Comparison of ENCODE assay signal across 8 cellular contexts in genomic region chr6:43247115-43247999, GRCh38. TPM values are rescaled to one million over a fixed set of nuclear protein-coding genes. Genes with fewer than 3 reads are reported as not detected.
DNase-seq lines count a peak whose midpoint lies in the region; ATAC-seq and TF ChIP-seq lines count a peak whose summit lies in the region.

No MANE protein-coding gene starts in this region.

- H3K9me3 ChIP-seq in mesenchymal stem cell (ENCODE audit: control insufficient read depth, low read length): no peaks in the 10 kb centered on the region

- H2BK15ac ChIP-seq in mesenchymal stem cell (ENCODE audit: low read depth, poor library complexity, severe bottlenecking): no peak overlapping the region

- H3K4me1 ChIP-seq in mesenchymal stem cell (ENCODE audit: control insufficient read depth, insufficient read depth, low read depth, low read length): peaks cover 17% of the 10 kb centered on the region

- no peaks in the 10 kb centered on the region for H3K79me1 ChIP-seq in mesenchymal stem cell (replicated peaks; ENCODE audit: low read length, poor library complexity, severe bottlenecking)

- peaks cover 16 to 19% of the 10 kb centered on the region in 2 donors for H3K27me3 Mint-ChIP-seq in effector memory CD8-positive, alpha-beta T cell

- peak overlapping the region; percentile 59 for H3K4me2 ChIP-seq in mesenchymal stem cell (ENCODE audit: low read length, poor library complexity, severe bottlenecking)

- peak overlapping the region; percentile 80 for H2AFZ ChIP-seq in mesenchymal stem cell (ENCODE audit: low read depth, low read length)

- H4K91ac ChIP-seq in mesenchymal stem cell (ENCODE audit: low read length): no peak overlapping the region

- peaks cover 10 to 12% of the 10 kb centered on the region in 2 donors for H3K4me1 Mint-ChIP-seq in effector memory CD8-positive, alpha-beta T cell (ENCODE audit: low read depth in 2 of 2)

- 3% methylated on average over 40 of the region's 46 CpGs for WGBS in mesenchymal stem cell

- H3K27me3 ChIP-seq in mesenchymal stem cell (ENCODE audit: control insufficient read depth in 1 of 2, insufficient read depth in 1 of 2, low read length in 2 of 2): peaks cover 82 to 85% of the 10 kb centered on the region in 2 experiments

- H3K4ac ChIP-seq in mesenchymal stem cell (ENCODE audit: low read depth in 1 of 2, low read length in 2 of 2): no peak overlapping the region

- H4K8ac ChIP-seq in mesenchymal stem cell (ENCODE audit: low read length): no peak overlapping the region

- peak; percentile 88 for DNase-seq in AG08396 (ENCODE audit: low spot score)
- peak; percentile 94 for DNase-seq in NCI-H748 (lab: John Stamatoyannopoulos, UW; ENCODE audit: unreplicated experiment)
- DNase-seq in activated CD8-positive, alpha-beta memory T cell treated with anti-CD3 and anti-CD28 coated beads for 4 hours (ENCODE audit: low read depth in 2 of 2): peak; percentile 65 to 70
- peak; percentile 64 to 70 (median 64) for DNase-seq in effector memory CD8-positive, alpha-beta T cell
- DNase-seq in mesenchymal stem cell: peak; percentile 46
- peak; percentile 54 for DNase-seq in stimulated activated CD8-positive, alpha-beta memory T cell treated with anti-CD3 and anti-CD28 coated beads, Interleukin-12 subunit alpha, Interleukin-12 subunit beta, amount 100 ng/mL, for 24 hours (ENCODE audit: extremely low read depth)

- no peak overlapping the region for H2BK120ac ChIP-seq in mesenchymal stem cell (ENCODE audit: low read depth, low read length)

- ATAC-seq in HG03378 (IDR thresholded peaks at IDR 0.05; ENCODE audit: unreplicated experiment): peak; percentile 65
- peak; percentile 85 for ATAC-seq in effector memory CD8-positive, alpha-beta T cell (replicated peaks)

- no peaks in the 10 kb centered on the region for H3K9me3 Mint-ChIP-seq in effector memory CD8-positive, alpha-beta T cell

- H3K18ac ChIP-seq in mesenchymal stem cell (ENCODE audit: low read depth in 1 of 2, low read length in 2 of 2): no peak overlapping the region

- peak overlapping the region in 1 of 2 experiments; percentile 23 for H3K23ac ChIP-seq in mesenchymal stem cell (ENCODE audit: low read length in 2 of 2)

- H3K36me3 Mint-ChIP-seq in effector memory CD8-positive, alpha-beta T cell (ENCODE audit: insufficient read depth): peaks cover 3% of the 10 kb centered on the region

- peak overlapping the region; percentile 82 to 93 for H3K27ac Mint-ChIP-seq in effector memory CD8-positive, alpha-beta T cell

- no peak overlapping the region for H3K14ac ChIP-seq in mesenchymal stem cell (ENCODE audit: low read length in 2 of 2)

- H3K27ac ChIP-seq in mesenchymal stem cell (ENCODE audit: low read length, poor library complexity, severe bottlenecking): no peak overlapping the region

- no peak overlapping the region for H3K9ac ChIP-seq in mesenchymal stem cell (ENCODE audit: low read length)

- peak overlapping the region; percentile 85 to 87 for H3K4me3 Mint-ChIP-seq in effector memory CD8-positive, alpha-beta T cell

- no peaks in the 10 kb centered on the region for H3K36me3 ChIP-seq in mesenchymal stem cell (ENCODE audit: control insufficient read depth in 1 of 2, insufficient read depth in 2 of 2, low read depth in 1 of 2, low read length in 2 of 2)

- H3K4me3 ChIP-seq in mesenchymal stem cell (ENCODE audit: insufficient read depth in 1 of 2, low read depth in 1 of 2, low read length in 2 of 2): peak overlapping the region in 1 of 2 experiments; percentile 79

- no peak overlapping the region for H2BK12ac ChIP-seq in mesenchymal stem cell (ENCODE audit: low read length in 2 of 2)

- H2BK5ac ChIP-seq in mesenchymal stem cell (ENCODE audit: low read depth, low read length, poor library complexity, severe bottlenecking): no peak overlapping the region

- TF ChIP-seq POLR2A in GM19193 (IDR thresholded peaks at IDR 0.05; ENCODE audit: extremely low read depth, insufficient read depth, insufficient read length): peak; percentile 15

- H2AK5ac ChIP-seq in mesenchymal stem cell (ENCODE audit: low read length, severe bottlenecking): no peak overlapping the region

RNA-seq across cellular contexts. Expression of gene TTBK1, which starts 4.1 kb away (rescaled TPM):
- not detected for polyA plus RNA-seq in mesenchymal stem cell (2013, experiment 1 of 2)
- polyA plus RNA-seq in mesenchymal stem cell (2013, experiment 2 of 2): under 0.01 TPM

RNA-seq across cellular contexts. Expression of gene DNPH1, which starts 18.1 kb away (rescaled TPM):
- 58.5 TPM for polyA plus RNA-seq in mesenchymal stem cell (2013, experiment 1 of 2)
- polyA plus RNA-seq in mesenchymal stem cell (2013, experiment 2 of 2): 60.4 TPM

RNA-seq across cellular contexts. Expression of gene SLC22A7, which starts 50.7 kb away (rescaled TPM):
- polyA plus RNA-seq in mesenchymal stem cell (2013, experiment 1 of 2): not detected
- polyA plus RNA-seq in mesenchymal stem cell (2013, experiment 2 of 2): not detected
